23 cellular contexts compared by ENCODE assay signal in the genomic region with DNA sequence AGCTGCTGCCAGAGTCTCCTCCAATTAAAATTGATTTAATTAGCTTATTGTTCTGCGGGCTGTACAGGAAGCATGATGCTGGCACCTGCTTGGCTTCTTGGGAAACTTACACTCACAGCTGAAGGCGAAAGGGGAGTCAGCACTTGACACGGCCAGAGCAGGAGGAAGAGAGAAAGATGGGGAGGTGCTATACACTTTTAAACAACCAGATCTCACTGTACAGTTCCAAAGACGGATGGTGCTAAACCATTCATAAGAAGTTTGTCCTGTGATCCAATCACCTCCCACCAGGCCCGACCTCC. TPM values are rescaled to one million over a fixed set of nuclear protein-coding genes. Genes with fewer than 3 reads are reported as not detected.
DNase-seq lines count a peak whose midpoint lies in the region; ATAC-seq, FAIRE-seq and TF ChIP-seq lines count a peak whose summit lies in the region.
"Had no signal": no experiment of that assay in that cellular context is flagged by ENCODE, and none has a peak within 500 bp of the region (broad histone marks: within the 10 kb centered on the region; RNA-seq: fewer than 3 reads in every experiment).

No MANE protein-coding gene starts in this region.

- no peak for DNase-seq in BE2C
- DNase-seq in COR-L47 (lab: John Stamatoyannopoulos, UW), result peak; percentile 75
- peak; percentile 31 to 68 for DNase-seq in NCI-H524 (lab: John Stamatoyannopoulos, UW)
- DNase-seq in K562 (ENCODE audit: extremely low read depth in 1 of 4, low spot score in 3 of 4), result no peak
- DNase-seq in LoVo (ENCODE audit: low spot score), result no peak
- DNase-seq in stimulated activated CD4-positive, alpha-beta T cell treated with anti-CD3 and anti-CD28 coated beads, Interleukin-1b, Interleukin-23, amount 100 ng/mL, for 48 hours, result no peak
- DNase-seq: activated CD8-positive, alpha-beta memory T cell treated with anti-CD3 and anti-CD28 coated beads, Interleukin-2, amount 50 U/mL, for 4 hours; activated gamma-delta T cell; HCEC 1CT; NCI-H1930; stimulated activated CD4-positive, alpha-beta T cell treated with anti-CD3 and anti-CD28 coated beads, Interleukin-12 subunit alpha, Interleukin-12 subunit beta, amount 100 ng/mL, for 4 hours; stimulated activated CD8-positive, alpha-beta memory T cell treated with anti-CD3 and anti-CD28 coated beads, Interleukin-4, amount 100 ng/mL, for 48 hours had no signal

- no TSS peak for BruUV-seq in K562 (replicated peaks; lab: Mats Ljungman, UMichigan)

- peak overlapping the region in 1 of 2 experiments; percentile 89; a peak in 2 of 4 replicates for H3K9ac ChIP-seq in K562 (ENCODE audit: insufficient read depth in 1 of 2, low read depth in 2 of 2, low read length in 2 of 2)

- H4K20me1 ChIP-seq in K562 (replicated peaks; ENCODE audit: control insufficient read depth, insufficient read depth, low read length), result no peaks in the 10 kb centered on the region

- in situ Hi-C loops in K562 (cut with MboI), result no loop called here

- H3K27me3 ChIP-seq in BE2C, result no peaks in the 10 kb centered on the region
- no peaks in the 10 kb centered on the region for H3K27me3 ChIP-seq in K562 (ENCODE audit: control insufficient read depth in 2 of 2, insufficient read depth in 2 of 2, low read length in 2 of 2)
- H3K27me3 ChIP-seq: adrenal gland, upper lobe of left lung had no signal

- ATAC-seq in K562, result no peak
- ATAC-seq in HG03039 (IDR thresholded peaks at IDR 0.05; ENCODE audit: unreplicated experiment), result no peak
- ATAC-seq in HG02970 (IDR thresholded peaks at IDR 0.05; ENCODE audit: low FRiP score, unreplicated experiment), result no peak

- H3K4me3 ChIP-seq in BE2C (ENCODE audit: low read depth, low read length) (peak overlapping the region; percentile 63), K562 (no peak overlapping the region)

- peak overlapping the region; percentile 86 for H3K4me2 ChIP-seq in K562 (ENCODE audit: insufficient read depth, low read length)

- H3K36me3 ChIP-seq in BE2C (no peaks in the 10 kb centered on the region), K562 (ENCODE audit: control insufficient read depth, insufficient read depth, low read length) (no peaks in the 10 kb centered on the region)
- H3K36me3 ChIP-seq: adrenal gland, upper lobe of left lung had no signal

- no peaks in the 10 kb centered on the region for H3K79me2 ChIP-seq in K562 (ENCODE audit: control insufficient read depth, insufficient read depth, low read length)

- no peaks in the 10 kb centered on the region for H3K9me1 ChIP-seq in K562 (ENCODE audit: control insufficient read depth, insufficient read depth, low read length)

- no peak for TF ChIP-seq CTCF in BE2C (IDR thresholded peaks at IDR 0.05; ENCODE audit: low read depth, low read length)
- no peak for TF ChIP-seq CTCF in K562 (IDR thresholded peaks at IDR 0.05 in 2 of 3, conservative IDR thresholded peaks at IDR 0.05 in 1 of 3; ENCODE audit: insufficient read depth in 2 of 3, low read depth in 1 of 3, low read length in 3 of 3)

- no peak for TF ChIP-seq EP300 in K562 (IDR thresholded peaks at IDR 0.05; ENCODE audit: low read length)

- no peak for TF ChIP-seq POLR2A in K562 (conservative IDR thresholded peaks at IDR 0.05)

- peak overlapping the region; percentile 97 for H2AFZ ChIP-seq in K562 (ENCODE audit: low read depth, low read length)

- CTCF ChIA-PET in K562 (lab: Yijun Ruan, JAX; ENCODE audit: low intra/inter-chr PET ratio), result no interaction called here

- H3K9me3 ChIP-seq in BE2C (no peaks in the 10 kb centered on the region), K562 (replicated peaks; ENCODE audit: control insufficient read depth, insufficient read depth, low read depth, low read length) (no peaks in the 10 kb centered on the region)
- H3K9me3 ChIP-seq: adrenal gland, upper lobe of left lung had no signal

- H3K27ac ChIP-seq in K562 (ENCODE audit: extremely low read depth, low read depth, low read length), result no peak overlapping the region

- no peak for FAIRE-seq in K562 (lab: Jason Lieb, UNC)
- FAIRE-seq: bronchial epithelial cell, kidney had no signal

- intact Hi-C loops in K562 (cut with micrococcal nuclease), result loop anchor here (5.0 kb wide), 1 partner anchor 151 kb away; no protein-coding TSS in a partner anchor

- POLR2A ChIA-PET in K562 (lab: Yijun Ruan, JAX), result interaction anchor here (0.7 kb wide), 1 partner anchor 93 kb away, joined by 3 read pairs; no protein-coding TSS in a partner anchor

- 56% methylated on average over 5 of the region's 5 CpGs for WGBS in K562 (ENCODE audit: insufficient coverage, low coverage, missing lambda C conversion rate)

- no peak for TF ChIP-seq RAD21 in K562 (CRISPR knock-in tag; conservative IDR thresholded peaks at IDR 0.05 in 1 of 2, IDR thresholded peaks at IDR 0.05 in 1 of 2)

- H3K4me1 ChIP-seq in BE2C, result peaks cover 6% of the 10 kb centered on the region
- peaks cover 11 to 27% of the 10 kb centered on the region in 2 experiments for H3K4me1 ChIP-seq in K562 (replicated peaks in 1 of 2; ENCODE audit: control insufficient read depth in 2 of 2, insufficient read depth in 2 of 2, low read length in 2 of 2)

TF ChIP-seq in K562, 482 proteins besides CTCF, POLR2A, EP300 and RAD21 (continues in another document):
- TF ChIP-seq CBFA2T3 (IDR thresholded peaks at IDR 0.05) (no peak), RFX7 (CRISPR knock-in tag; IDR thresholded peaks at IDR 0.05) (no peak), ZBTB1 (CRISPR knock-in tag; IDR thresholded peaks at IDR 0.05; ENCODE audit: borderline replicate concordance, low read depth) (no peak), ZFX (CRISPR knock-in tag; IDR thresholded peaks at IDR 0.05) (no peak), CCNT2 (IDR thresholded peaks at IDR 0.05; ENCODE audit: borderline replicate concordance, extremely low read depth, insufficient read length, low read depth, low read length) (no peak)

RNA-seq across cellular contexts. Expression of a gene that starts 1.4 kb away (rescaled TPM):
- polyA plus RNA-seq in BE2C (2012; ENCODE audit: insufficient read depth, insufficient read length, low read depth), result not detected
- total RNA-seq in K562 (2011; cell fraction: chromatin; rRNA removed; ENCODE audit: low replicate concordance), result not detected in 2 replicates
- total RNA-seq in K562 (2011; cell fraction: nucleolus; rRNA removed), result not detected in 2 replicates
- not detected in 2 replicates for total RNA-seq in K562 (2011; cell fraction: nucleoplasm; rRNA removed)
- total RNA-seq in K562 (2014; rRNA removed), result not detected in 2 replicates
- total RNA-seq in K562 (2014; rRNA removed; fragmentation: Illumina TruSeq; extraction: Trizol), result not detected in 2 replicates
- not detected in 2 replicates for total RNA-seq in K562 (2015; rRNA removed; fragmentation: Illumina TruSeq; extraction: Trizol)
- total RNA-seq in K562 (2021), result not detected in 2 replicates
- polyA plus RNA-seq in K562 (2011; rRNA removed), result not detected in 2 replicates
- polyA plus RNA-seq in K562 (2011; cell fraction: cytosol; rRNA removed), result not detected in 2 replicates
- 0.08 TPM in 1 of 2 replicates, not detected in the other for polyA plus RNA-seq in K562 (2011; cell fraction: nucleus; rRNA removed)
- 0.06 and 0.07 TPM in 2 replicates for polyA plus RNA-seq in K562 (2012)
- not detected in 2 replicates for polyA plus RNA-seq in K562 (2014; fragmentation: Illumina TruSeq; extraction: Trizol)
- not detected for polyA plus RNA-seq in K562 (2014; fragmentation: Nextera tagmentation; extraction: Ambion mirVana)
- polyA plus RNA-seq in K562 (2014; rRNA removed), result not detected in 2 replicates
- not detected in 2 replicates for polyA minus RNA-seq in K562 (2011; rRNA and poly(A)+ RNA removed)
- polyA minus RNA-seq in K562 (2011; cell fraction: cytosol; rRNA and poly(A)+ RNA removed), result not detected in 2 replicates
- polyA minus RNA-seq in K562 (2011; cell fraction: nucleus; rRNA and poly(A)+ RNA removed), result not detected in 2 replicates
- total RNA-seq: adrenal gland, bronchial epithelial cell, dermis microvascular lymphatic vessel endothelial cell, fibroblast of villous mesenchyme, kidney, lung microvascular endothelial cell, MCF 10A, Right ventricle myocardium superior, upper lobe of left lung had no signal
- polyA plus RNA-seq: adrenal gland had no signal

RNA-seq across cellular contexts. Expression of a gene that starts 59.3 kb away (rescaled TPM):
- polyA plus RNA-seq in BE2C (2012; ENCODE audit: insufficient read depth, insufficient read length, low read depth), result 54.3 TPM
- 2.7 and 9.4 TPM in 2 replicates for total RNA-seq in K562 (2011; cell fraction: chromatin; rRNA removed; ENCODE audit: low replicate concordance)
- 4.5 and 5.7 TPM in 2 replicates for total RNA-seq in K562 (2011; cell fraction: nucleolus; rRNA removed)
- 4.5 and 5.2 TPM in 2 replicates for total RNA-seq in K562 (2011; cell fraction: nucleoplasm; rRNA removed)
- total RNA-seq in K562 (2014; rRNA removed) (5.8 and 8.3 TPM in 2 replicates), K562 (2014; rRNA removed; fragmentation: Illumina TruSeq; extraction: Trizol) (2.8 and 3.2 TPM in 2 replicates), K562 (2015; rRNA removed; fragmentation: Illumina TruSeq; extraction: Trizol) (4.2 and 4.3 TPM in 2 replicates), K562 (2021) (12.9 and 13.0 TPM in 2 replicates)
- polyA plus RNA-seq in K562 (2011; rRNA removed) (6.9 and 8.5 TPM in 2 replicates), K562 (2014; fragmentation: Illumina TruSeq; extraction: Trizol) (10.9 and 12.9 TPM in 2 replicates), K562 (2014; fragmentation: Nextera tagmentation; extraction: Ambion mirVana) (under 1 TPM; 0.55 to 0.90 TPM), K562 (2014; rRNA removed) (9.5 and 10.8 TPM in 2 replicates)
- polyA plus RNA-seq in K562 (2011; cell fraction: cytosol; rRNA removed), result 14.1 and 24.5 TPM in 2 replicates
- 6.8 and 9.1 TPM in 2 replicates for polyA plus RNA-seq in K562 (2011; cell fraction: nucleus; rRNA removed)
- polyA plus RNA-seq in K562 (2012), result 8.0 and 13.9 TPM in 2 replicates
- 2.0 and 3.9 TPM in 2 replicates for polyA minus RNA-seq in K562 (2011; rRNA and poly(A)+ RNA removed)
- 7.9 and 11.8 TPM in 2 replicates for polyA minus RNA-seq in K562 (2011; cell fraction: cytosol; rRNA and poly(A)+ RNA removed)
- polyA minus RNA-seq in K562 (2011; cell fraction: nucleus; rRNA and poly(A)+ RNA removed), result 1.6 and 3.0 TPM in 2 replicates

Comparison
In these comparisons a context has a peak if more than half of its experiments do, and no peak if none do; other contexts are left out.
1. DNase-seq: peak in COR-L47 (single experiment) and NCI-H524 (2 of 2); none in BE2C (single experiment), K562 (0 of 4), LoVo (single experiment) and stimulated activated CD4-positive, alpha-beta T cell treated with anti-CD3 and anti-CD28 coated beads, Interleukin-1b, Interleukin-23, amount 100 ng/mL, for 48 hours (single experiment).